8 cellular contexts compared by ENCODE assay signal in the genomic region with DNA sequence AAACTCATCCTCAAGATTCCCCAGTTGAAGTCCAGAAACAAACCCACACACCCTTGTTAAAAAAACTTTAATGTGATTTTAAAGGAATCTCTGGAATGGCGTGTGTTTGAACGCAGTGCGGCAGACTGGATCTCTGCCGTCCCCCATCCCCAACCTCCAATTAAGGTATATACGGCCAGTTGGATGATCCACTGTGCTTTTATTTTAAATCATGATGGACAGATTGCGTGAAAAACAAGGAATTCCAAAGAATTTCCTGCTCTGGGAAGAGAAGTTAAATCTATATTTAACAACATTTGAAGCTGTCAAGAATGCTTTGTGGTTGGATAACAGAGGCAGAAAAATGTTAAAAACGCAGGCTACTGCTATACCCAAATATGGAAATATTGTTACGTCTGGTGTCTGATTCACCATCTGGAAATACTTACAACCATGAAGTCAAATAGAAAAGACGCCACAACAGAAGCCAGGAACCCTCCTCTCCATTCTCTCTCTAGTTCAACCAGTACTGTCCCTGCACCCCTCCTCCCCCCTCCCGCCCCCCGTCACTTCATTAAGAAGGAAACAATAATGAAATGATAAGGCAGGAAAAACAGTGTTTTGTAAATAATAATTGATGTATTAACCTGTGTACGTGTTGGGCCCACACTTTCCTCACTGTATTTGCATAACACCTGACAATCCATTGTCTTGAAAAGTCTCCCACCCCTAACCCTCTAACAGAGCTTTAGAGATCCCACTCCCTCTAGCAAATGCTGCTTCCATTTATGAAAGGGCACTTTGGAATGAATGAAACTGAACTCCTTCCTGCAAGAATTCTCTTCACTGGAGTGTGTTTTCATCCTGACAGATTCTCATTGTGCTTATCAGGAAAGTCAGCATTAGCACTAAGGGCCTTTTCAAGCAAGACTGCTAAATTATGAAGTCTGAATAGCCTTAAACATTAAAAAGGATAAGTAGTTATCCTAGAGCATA. TPM values are rescaled to one million over a fixed set of nuclear protein-coding genes. Genes with fewer than 3 reads are reported as not detected.
DNase-seq lines count a peak whose midpoint lies in the region; ATAC-seq and TF ChIP-seq lines count a peak whose summit lies in the region.

No MANE protein-coding gene starts in this region.

- peaks cover 46% of the 10 kb centered on the region for H3K27me3 ChIP-seq in ectodermal cell (ENCODE audit: control insufficient read depth, insufficient read depth, low read length, poor library complexity, severe bottlenecking)
- no peaks in the 10 kb centered on the region for H3K27me3 ChIP-seq in muscle layer of duodenum (ENCODE audit: low read depth, low read length)

- DNase-seq in ACHN (peak; percentile 94), Kasumi-1 (lab: John Stamatoyannopoulos, UW) (no peak), mucosa of gallbladder (ENCODE audit: low spot score) (no peak)
- DNase-seq in activated naive CD4-positive, alpha-beta T cell (lab: John Stamatoyannopoulos, UW), result no peak

- peak; percentile 56; the same call in 1 of the 2 replicates for TF ChIP-seq EP300 in Ishikawa (IDR thresholded peaks at IDR 0.05; ENCODE audit: borderline replicate concordance)

- H3K27ac ChIP-seq in ectodermal cell (ENCODE audit: insufficient read depth, low read depth, low read length, poor library complexity, severe bottlenecking) (no peak overlapping the region), muscle layer of duodenum (ENCODE audit: low read length) (peak overlapping the region; percentile 91)

- in situ Hi-C loops in ACHN (cut with HindIII; ENCODE audit: low pct_ligation_motif_present, low pct_unique_long_range_greater_than_20kb, low sequenced_read_pairs), result no loop called here

- H3K9me3 ChIP-seq in ectodermal cell (ENCODE audit: control insufficient read depth, low read length), result no peaks in the 10 kb centered on the region
- H3K9me3 ChIP-seq in muscle layer of duodenum (ENCODE audit: control insufficient read depth in 1 of 2, low read length in 2 of 2), result no peaks in the 10 kb centered on the region

- H3K4me3 ChIP-seq in ectodermal cell (ENCODE audit: insufficient read depth, low read depth, low read length), result peak overlapping the region; percentile 64
- H3K4me3 ChIP-seq in muscle layer of duodenum (ENCODE audit: low read depth in 1 of 2, low read length in 2 of 2), result peak overlapping the region; percentile 76 to 79

- ATAC-seq in GM18870 (IDR thresholded peaks at IDR 0.05; ENCODE audit: unreplicated experiment), result no peak

- peaks cover 32% of the 10 kb centered on the region for H3K4me1 ChIP-seq in ectodermal cell (ENCODE audit: control insufficient read depth, insufficient read depth, low read length)
- H3K4me1 ChIP-seq in muscle layer of duodenum (ENCODE audit: control insufficient read depth in 1 of 2, insufficient read depth in 2 of 2, low read length in 2 of 2), result peaks cover 6 to 10% of the 10 kb centered on the region in 2 donors

- WGBS in ectodermal cell, 2 experiments, result 15 to 16% methylated on average over 10 of the region's 12 CpGs

- no peak for TF ChIP-seq RAD21 in Ishikawa (IDR thresholded peaks at IDR 0.05; ENCODE audit: low read depth)

- H3K36me3 ChIP-seq in ectodermal cell (ENCODE audit: control insufficient read depth, insufficient read depth, low read length) (peaks cover 9% of the 10 kb centered on the region), muscle layer of duodenum (ENCODE audit: control insufficient read depth in 1 of 2, insufficient read depth in 2 of 2, low read length in 2 of 2) (peaks cover 16 to 34% of the 10 kb centered on the region in 2 donors)

TF ChIP-seq in Ishikawa, 13 proteins besides CTCF, POLR2A, EP300 and RAD21:
- TF ChIP-seq TAF1 (IDR thresholded peaks at IDR 0.05; ENCODE audit: low read depth), result no peak
- peak; percentile 70 for TF ChIP-seq TEAD4 (IDR thresholded peaks at IDR 0.05)
- TF ChIP-seq CEBPB (IDR thresholded peaks at IDR 0.05), result no peak
- peak; percentile 62; the same call in 1 of the 2 replicates for TF ChIP-seq FOXM1 (IDR thresholded peaks at IDR 0.05; ENCODE audit: borderline replicate concordance, low read depth)
- 0 out of 2 replicates have a peak, but pooled peaks have one; percentile 38 for TF ChIP-seq TCF12 (IDR thresholded peaks at IDR 0.05; ENCODE audit: low read depth)
- TF ChIP-seq, protein P1, sequence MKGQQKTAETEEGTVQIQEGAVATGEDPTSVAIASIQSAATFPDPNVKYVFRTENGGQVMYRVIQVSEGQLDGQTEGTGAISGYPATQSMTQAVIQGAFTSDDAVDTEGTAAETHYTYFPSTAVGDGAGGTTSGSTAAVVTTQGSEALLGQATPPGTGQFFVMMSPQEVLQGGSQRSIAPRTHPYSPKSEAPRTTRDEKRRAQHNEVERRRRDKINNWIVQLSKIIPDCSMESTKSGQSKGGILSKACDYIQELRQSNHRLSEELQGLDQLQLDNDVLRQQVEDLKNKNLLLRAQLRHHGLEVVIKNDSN (IDR thresholded peaks at IDR 0.05), result no peak
- no peak for TF ChIP-seq YY1 (IDR thresholded peaks at IDR 0.05; ENCODE audit: low read depth)
- TF ChIP-seq ZBTB7A (IDR thresholded peaks at IDR 0.05; ENCODE audit: low read depth), result no peak
- TF ChIP-seq, protein P2, sequence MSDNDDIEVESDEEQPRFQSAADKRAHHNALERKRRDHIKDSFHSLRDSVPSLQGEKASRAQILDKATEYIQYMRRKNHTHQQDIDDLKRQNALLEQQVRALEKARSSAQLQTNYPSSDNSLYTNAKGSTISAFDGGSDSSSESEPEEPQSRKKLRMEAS (IDR thresholded peaks at IDR 0.05), result no peak
- TF ChIP-seq EGR1 (IDR thresholded peaks at IDR 0.05), result no peak
- TF ChIP-seq NFIC (IDR thresholded peaks at IDR 0.05), result peak; percentile 35; the same call in 1 of the 2 replicates

RNA-seq across cellular contexts. Expression of a gene that starts 2.0 kb away (rescaled TPM):
- polyA plus RNA-seq in ectodermal cell (2013, experiment 1 of 4), result 90.1 TPM
- polyA plus RNA-seq in ectodermal cell (2013, experiment 2 of 4), result 85.7 TPM
- 62.9 TPM for polyA plus RNA-seq in ectodermal cell (2013, experiment 3 of 4)
- polyA plus RNA-seq in ectodermal cell (2013, experiment 4 of 4), result 55.3 TPM
- total RNA-seq in mucosa of gallbladder, result 369 TPM
